1 cellular context compared by ENCODE assay signal in the genomic region with DNA sequence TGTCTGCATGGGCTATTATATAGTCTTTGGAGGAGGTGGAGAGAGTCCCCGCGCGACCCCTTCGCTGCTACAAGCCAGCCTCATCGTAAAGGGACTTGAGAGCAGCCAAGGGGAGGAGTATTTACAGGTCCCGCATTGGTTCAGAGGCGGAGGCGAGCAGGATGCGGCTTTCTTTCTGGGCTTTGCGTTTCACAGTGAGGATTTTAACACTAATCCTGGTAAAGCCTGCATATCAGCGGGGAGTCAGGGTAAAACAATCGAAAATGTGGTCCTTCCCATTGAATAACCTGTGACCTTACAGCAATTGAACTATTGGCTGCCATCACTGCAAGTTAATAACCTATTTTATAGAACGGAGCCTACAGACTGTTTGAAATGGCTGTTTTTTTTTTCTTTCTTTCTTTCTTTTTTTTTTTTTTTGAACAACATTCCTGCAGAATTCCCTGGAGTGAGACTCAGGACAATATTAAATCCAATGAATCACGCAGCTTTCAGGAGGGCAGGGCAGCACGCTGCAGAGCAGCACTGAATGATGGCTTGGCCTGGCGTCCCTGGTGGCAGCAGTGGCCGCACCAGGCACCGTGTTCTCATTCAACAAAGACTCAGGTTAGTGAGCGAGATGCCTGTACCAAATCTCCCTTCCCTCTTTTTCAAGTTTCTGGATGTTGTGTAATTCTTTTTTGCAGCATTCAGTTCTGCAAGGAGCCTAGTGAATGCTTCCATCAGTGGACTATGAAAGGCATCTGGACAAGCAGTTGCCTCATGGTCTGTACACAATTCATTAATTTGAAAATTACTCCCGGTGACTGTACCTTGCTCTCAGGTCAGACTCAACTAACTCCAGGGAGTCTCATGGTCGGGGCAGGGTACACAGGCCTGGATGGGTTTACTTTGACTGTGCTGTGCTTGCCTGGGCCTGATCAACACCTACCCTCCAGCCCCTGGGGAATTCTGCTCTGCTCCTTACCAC.
TF ChIP-seq lines count a peak whose summit lies in the region.

No MANE protein-coding gene starts in this region.

TF ChIP-seq in HepG2, 621 proteins besides CTCF, POLR2A, EP300 and RAD21:
- TF ChIP-seq, protein P1, sequence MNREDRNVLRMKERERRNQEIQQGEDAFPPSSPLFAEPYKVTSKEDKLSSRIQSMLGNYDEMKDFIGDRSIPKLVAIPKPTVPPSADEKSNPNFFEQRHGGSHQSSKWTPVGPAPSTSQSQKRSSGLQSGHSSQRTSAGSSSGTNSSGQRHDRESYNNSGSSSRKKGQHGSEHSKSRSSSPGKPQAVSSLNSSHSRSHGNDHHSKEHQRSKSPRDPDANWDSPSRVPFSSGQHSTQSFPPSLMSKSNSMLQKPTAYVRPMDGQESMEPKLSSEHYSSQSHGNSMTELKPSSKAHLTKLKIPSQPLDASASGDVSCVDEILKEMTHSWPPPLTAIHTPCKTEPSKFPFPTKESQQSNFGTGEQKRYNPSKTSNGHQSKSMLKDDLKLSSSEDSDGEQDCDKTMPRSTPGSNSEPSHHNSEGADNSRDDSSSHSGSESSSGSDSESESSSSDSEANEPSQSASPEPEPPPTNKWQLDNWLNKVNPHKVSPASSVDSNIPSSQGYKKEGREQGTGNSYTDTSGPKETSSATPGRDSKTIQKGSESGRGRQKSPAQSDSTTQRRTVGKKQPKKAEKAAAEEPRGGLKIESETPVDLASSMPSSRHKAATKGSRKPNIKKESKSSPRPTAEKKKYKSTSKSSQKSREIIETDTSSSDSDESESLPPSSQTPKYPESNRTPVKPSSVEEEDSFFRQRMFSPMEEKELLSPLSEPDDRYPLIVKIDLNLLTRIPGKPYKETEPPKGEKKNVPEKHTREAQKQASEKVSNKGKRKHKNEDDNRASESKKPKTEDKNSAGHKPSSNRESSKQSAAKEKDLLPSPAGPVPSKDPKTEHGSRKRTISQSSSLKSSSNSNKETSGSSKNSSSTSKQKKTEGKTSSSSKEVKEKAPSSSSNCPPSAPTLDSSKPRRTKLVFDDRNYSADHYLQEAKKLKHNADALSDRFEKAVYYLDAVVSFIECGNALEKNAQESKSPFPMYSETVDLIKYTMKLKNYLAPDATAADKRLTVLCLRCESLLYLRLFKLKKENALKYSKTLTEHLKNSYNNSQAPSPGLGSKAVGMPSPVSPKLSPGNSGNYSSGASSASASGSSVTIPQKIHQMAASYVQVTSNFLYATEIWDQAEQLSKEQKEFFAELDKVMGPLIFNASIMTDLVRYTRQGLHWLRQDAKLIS (CRISPR knock-in tag; IDR thresholded peaks at IDR 0.05): no peak
- TF ChIP-seq, protein P2, sequence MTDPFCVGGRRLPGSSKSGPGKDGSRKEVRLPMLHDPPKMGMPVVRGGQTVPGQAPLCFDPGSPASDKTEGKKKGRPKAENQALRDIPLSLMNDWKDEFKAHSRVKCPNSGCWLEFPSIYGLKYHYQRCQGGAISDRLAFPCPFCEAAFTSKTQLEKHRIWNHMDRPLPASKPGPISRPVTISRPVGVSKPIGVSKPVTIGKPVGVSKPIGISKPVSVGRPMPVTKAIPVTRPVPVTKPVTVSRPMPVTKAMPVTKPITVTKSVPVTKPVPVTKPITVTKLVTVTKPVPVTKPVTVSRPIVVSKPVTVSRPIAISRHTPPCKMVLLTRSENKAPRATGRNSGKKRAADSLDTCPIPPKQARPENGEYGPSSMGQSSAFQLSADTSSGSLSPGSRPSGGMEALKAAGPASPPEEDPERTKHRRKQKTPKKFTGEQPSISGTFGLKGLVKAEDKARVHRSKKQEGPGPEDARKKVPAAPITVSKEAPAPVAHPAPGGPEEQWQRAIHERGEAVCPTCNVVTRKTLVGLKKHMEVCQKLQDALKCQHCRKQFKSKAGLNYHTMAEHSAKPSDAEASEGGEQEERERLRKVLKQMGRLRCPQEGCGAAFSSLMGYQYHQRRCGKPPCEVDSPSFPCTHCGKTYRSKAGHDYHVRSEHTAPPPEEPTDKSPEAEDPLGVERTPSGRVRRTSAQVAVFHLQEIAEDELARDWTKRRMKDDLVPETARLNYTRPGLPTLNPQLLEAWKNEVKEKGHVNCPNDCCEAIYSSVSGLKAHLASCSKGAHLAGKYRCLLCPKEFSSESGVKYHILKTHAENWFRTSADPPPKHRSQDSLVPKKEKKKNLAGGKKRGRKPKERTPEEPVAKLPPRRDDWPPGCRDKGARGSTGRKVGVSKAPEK (CRISPR knock-in tag; IDR thresholded peaks at IDR 0.05; ENCODE audit: borderline replicate concordance): no peak
- TF ChIP-seq, protein P3, sequence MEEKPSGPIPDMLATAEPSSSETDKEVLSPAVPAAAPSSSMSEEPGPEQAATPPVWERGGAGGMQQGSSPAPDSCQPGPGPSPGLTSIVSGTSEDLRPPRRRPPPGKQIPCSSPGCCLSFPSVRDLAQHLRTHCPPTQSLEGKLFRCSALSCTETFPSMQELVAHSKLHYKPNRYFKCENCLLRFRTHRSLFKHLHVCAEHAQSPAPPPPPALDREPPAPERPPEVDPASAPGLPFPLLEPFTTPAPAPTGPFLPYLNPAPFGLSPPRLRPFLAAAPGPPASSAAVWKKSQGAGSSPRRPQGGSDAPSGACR (CRISPR knock-in tag; IDR thresholded peaks at IDR 0.05): no peak
- TF ChIP-seq KAT7 (CRISPR knock-in tag; IDR thresholded peaks at IDR 0.05; ENCODE audit: borderline replicate concordance): no peak
- TF ChIP-seq, protein P4, sequence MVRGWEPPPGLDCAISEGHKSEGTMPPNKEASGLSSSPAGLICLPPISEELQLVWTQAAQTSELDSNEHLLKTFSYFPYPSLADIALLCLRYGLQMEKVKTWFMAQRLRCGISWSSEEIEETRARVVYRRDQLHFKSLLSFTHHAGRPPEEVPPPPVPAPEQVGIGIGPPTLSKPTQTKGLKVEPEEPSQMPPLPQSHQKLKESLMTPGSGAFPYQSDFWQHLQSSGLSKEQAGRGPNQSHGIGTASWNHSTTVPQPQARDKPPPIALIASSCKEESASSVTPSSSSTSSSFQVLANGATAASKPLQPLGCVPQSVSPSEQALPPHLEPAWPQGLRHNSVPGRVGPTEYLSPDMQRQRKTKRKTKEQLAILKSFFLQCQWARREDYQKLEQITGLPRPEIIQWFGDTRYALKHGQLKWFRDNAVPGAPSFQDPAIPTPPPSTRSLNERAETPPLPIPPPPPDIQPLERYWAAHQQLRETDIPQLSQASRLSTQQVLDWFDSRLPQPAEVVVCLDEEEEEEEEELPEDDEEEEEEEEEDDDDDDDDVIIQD (CRISPR knock-in tag; IDR thresholded peaks at IDR 0.05; ENCODE audit: low read depth): no peak
- TF ChIP-seq, protein P5, sequence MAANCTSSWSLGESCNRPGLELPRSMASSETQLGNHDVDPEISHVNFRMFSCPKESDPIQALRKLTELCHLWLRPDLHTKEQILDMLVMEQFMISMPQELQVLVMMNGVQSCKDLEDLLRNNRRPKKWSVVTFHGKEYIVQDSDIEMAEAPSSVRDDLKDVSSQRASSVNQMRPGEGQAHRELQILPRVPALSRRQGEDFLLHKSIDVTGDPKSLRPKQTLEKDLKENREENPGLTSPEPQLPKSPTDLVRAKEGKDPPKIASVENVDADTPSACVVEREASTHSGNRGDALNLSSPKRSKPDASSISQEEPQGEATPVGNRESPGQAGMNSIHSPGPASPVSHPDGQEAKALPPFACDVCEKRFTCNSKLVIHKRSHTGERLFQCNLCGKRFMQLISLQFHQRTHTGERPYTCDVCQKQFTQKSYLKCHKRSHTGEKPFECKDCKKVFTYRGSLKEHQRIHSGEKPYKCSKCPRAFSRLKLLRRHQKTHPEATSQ (CRISPR knock-in tag; IDR thresholded peaks at IDR 0.05; ENCODE audit: borderline replicate concordance): no peak
- no peak for TF ChIP-seq ZNF496 (CRISPR knock-in tag; IDR thresholded peaks at IDR 0.05; ENCODE audit: insufficient replicate concordance)
- TF ChIP-seq, protein P6, sequence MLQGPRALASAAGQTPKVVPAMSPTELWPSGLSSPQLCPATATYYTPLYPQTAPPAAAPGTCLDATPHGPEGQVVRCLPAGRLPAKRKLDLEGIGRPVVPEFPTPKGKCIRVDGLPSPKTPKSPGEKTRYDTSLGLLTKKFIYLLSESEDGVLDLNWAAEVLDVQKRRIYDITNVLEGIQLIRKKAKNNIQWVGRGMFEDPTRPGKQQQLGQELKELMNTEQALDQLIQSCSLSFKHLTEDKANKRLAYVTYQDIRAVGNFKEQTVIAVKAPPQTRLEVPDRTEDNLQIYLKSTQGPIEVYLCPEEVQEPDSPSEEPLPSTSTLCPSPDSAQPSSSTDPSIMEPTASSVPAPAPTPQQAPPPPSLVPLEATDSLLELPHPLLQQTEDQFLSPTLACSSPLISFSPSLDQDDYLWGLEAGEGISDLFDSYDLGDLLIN (CRISPR knock-in tag; IDR thresholded peaks at IDR 0.05; ENCODE audit: borderline replicate concordance): no peak
- TF ChIP-seq ZNF644 (CRISPR knock-in tag; IDR thresholded peaks at IDR 0.05; ENCODE audit: low read depth): no peak
- no peak for TF ChIP-seq ZNF768 (CRISPR knock-in tag; IDR thresholded peaks at IDR 0.05)
- TF ChIP-seq ZNF317 (CRISPR knock-in tag; IDR thresholded peaks at IDR 0.05): no peak
- no peak for TF ChIP-seq ARID2 (CRISPR knock-in tag; IDR thresholded peaks at IDR 0.05; ENCODE audit: borderline replicate concordance)
- no peak for TF ChIP-seq MYC (CRISPR knock-in tag; IDR thresholded peaks at IDR 0.05; ENCODE audit: borderline replicate concordance)
- TF ChIP-seq, protein P7, sequence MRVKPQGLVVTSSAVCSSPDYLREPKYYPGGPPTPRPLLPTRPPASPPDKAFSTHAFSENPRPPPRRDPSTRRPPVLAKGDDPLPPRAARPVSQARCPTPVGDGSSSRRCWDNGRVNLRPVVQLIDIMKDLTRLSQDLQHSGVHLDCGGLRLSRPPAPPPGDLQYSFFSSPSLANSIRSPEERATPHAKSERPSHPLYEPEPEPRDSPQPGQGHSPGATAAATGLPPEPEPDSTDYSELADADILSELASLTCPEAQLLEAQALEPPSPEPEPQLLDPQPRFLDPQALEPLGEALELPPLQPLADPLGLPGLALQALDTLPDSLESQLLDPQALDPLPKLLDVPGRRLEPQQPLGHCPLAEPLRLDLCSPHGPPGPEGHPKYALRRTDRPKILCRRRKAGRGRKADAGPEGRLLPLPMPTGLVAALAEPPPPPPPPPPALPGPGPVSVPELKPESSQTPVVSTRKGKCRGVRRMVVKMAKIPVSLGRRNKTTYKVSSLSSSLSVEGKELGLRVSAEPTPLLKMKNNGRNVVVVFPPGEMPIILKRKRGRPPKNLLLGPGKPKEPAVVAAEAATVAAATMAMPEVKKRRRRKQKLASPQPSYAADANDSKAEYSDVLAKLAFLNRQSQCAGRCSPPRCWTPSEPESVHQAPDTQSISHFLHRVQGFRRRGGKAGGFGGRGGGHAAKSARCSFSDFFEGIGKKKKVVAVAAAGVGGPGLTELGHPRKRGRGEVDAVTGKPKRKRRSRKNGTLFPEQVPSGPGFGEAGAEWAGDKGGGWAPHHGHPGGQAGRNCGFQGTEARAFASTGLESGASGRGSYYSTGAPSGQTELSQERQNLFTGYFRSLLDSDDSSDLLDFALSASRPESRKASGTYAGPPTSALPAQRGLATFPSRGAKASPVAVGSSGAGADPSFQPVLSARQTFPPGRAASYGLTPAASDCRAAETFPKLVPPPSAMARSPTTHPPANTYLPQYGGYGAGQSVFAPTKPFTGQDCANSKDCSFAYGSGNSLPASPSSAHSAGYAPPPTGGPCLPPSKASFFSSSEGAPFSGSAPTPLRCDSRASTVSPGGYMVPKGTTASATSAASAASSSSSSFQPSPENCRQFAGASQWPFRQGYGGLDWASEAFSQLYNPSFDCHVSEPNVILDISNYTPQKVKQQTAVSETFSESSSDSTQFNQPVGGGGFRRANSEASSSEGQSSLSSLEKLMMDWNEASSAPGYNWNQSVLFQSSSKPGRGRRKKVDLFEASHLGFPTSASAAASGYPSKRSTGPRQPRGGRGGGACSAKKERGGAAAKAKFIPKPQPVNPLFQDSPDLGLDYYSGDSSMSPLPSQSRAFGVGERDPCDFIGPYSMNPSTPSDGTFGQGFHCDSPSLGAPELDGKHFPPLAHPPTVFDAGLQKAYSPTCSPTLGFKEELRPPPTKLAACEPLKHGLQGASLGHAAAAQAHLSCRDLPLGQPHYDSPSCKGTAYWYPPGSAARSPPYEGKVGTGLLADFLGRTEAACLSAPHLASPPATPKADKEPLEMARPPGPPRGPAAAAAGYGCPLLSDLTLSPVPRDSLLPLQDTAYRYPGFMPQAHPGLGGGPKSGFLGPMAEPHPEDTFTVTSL (CRISPR knock-in tag; IDR thresholded peaks at IDR 0.05; ENCODE audit: borderline replicate concordance): no peak
